Comparison of ENCODE assay signal across 19 cellular contexts in genomic region chr10:78310481-78311080, GRCh38.
"Had no signal": no experiment of that assay in that cellular context is flagged by ENCODE, and none has a peak within 500 bp of the region (broad histone marks: within the 10 kb centered on the region; RNA-seq: fewer than 3 reads in every experiment).

No MANE protein-coding gene starts in this region.

- H3K9me3 Mint-ChIP-seq: activated naive CD4-positive, alpha-beta T cell treated with anti-CD3 and anti-CD28 coated beads for 36 hours; activated T-cell treated with anti-CD3 and anti-CD28 coated beads, Interleukin-2, amount 50 U/mL, for 24 hours; effector memory CD8-positive, alpha-beta T cell; naive thymus-derived CD8-positive, alpha-beta T cell; T-cell had no signal

- H3K4me1 ChIP-seq: left lung, tibial artery had no signal

- H3K4me3 ChIP-seq: left lung, tibial artery had no signal

- DNase-seq: activated CD4-positive, alpha-beta T cell treated with anti-CD3 and anti-CD28 coated beads for 36 hours; activated CD4-positive, alpha-beta T cell treated with anti-CD3 and anti-CD28 coated beads, Interleukin-2, amount 50 U/mL, for 48 hours; activated naive CD4-positive, alpha-beta T cell treated with anti-CD3 and anti-CD28 coated beads for 36 hours; activated T-cell treated with anti-CD3 and anti-CD28 coated beads, Interleukin-2, amount 50 U/mL, for 24 hours; anterior cingulate cortex; dermis blood vessel endothelial cell; effector memory CD8-positive, alpha-beta T cell; glutamatergic neuron; hypothalamus; left lung; posterior cingulate gyrus; retina; stimulated activated naive CD8-positive, alpha-beta T cell treated with anti-CD3 and anti-CD28 coated beads, Interleukin-15, Interleukin-2, amounts not matched to agents 100 U/mL and 50 U/mL, for 24 hours; substantia nigra; T-cell; tibial artery had no signal

- H3K4me1 Mint-ChIP-seq: activated CD4-positive, alpha-beta T cell treated with anti-CD3 and anti-CD28 coated beads for 36 hours; T-cell had no signal

- H3K27ac ChIP-seq: left lung, tibial artery had no signal

- H3K36me3 ChIP-seq: left lung, tibial artery had no signal

- H3K4me3 Mint-ChIP-seq: activated CD4-positive, alpha-beta T cell treated with anti-CD3 and anti-CD28 coated beads for 36 hours; activated naive CD4-positive, alpha-beta T cell treated with anti-CD3 and anti-CD28 coated beads for 36 hours; activated T-cell treated with anti-CD3 and anti-CD28 coated beads, Interleukin-2, amount 50 U/mL, for 24 hours; effector memory CD8-positive, alpha-beta T cell; naive thymus-derived CD8-positive, alpha-beta T cell; T-cell; WTC11 had no signal

- H3K36me3 Mint-ChIP-seq: naive thymus-derived CD8-positive, alpha-beta T cell; T-cell; WTC11 had no signal

- H3K27ac Mint-ChIP-seq: activated CD4-positive, alpha-beta T cell treated with anti-CD3 and anti-CD28 coated beads for 36 hours; activated naive CD4-positive, alpha-beta T cell treated with anti-CD3 and anti-CD28 coated beads for 36 hours; activated T-cell treated with anti-CD3 and anti-CD28 coated beads, Interleukin-2, amount 50 U/mL, for 24 hours; effector memory CD8-positive, alpha-beta T cell; naive thymus-derived CD8-positive, alpha-beta T cell; T-cell; WTC11 had no signal

- H3K9me3 ChIP-seq: left lung, tibial artery had no signal

- H3K27me3 ChIP-seq: left lung, tibial artery had no signal

- ATAC-seq: activated CD4-positive, alpha-beta T cell treated with anti-CD3 and anti-CD28 coated beads for 36 hours; effector memory CD8-positive, alpha-beta T cell; left lung; naive thymus-derived CD8-positive, alpha-beta T cell; SK-N-SH treated with all-trans-retinoic acid at 6 μM for 48 hours; stimulated activated naive CD8-positive, alpha-beta T cell treated with anti-CD3 and anti-CD28 coated beads, Interleukin-15, Interleukin-2, amounts not matched to agents 100 U/mL and 50 U/mL, for 24 hours; T-cell; WTC11 had no signal
